ENCODE assay signal across 8 cellular contexts in genomic region chr1:157196670-157197456, GRCh38. TPM values are rescaled to one million over a fixed set of nuclear protein-coding genes. Genes with fewer than 3 reads are reported as not detected.
DNase-seq lines count a peak whose midpoint lies in the region; ATAC-seq, FAIRE-seq and TF ChIP-seq lines count a peak whose summit lies in the region.
"Not testable (repeated sequence)": the region's sequence is repeated elsewhere in the genome, so short reads cannot be mapped to it uniquely, and the experiment has no call there.

No MANE protein-coding gene starts in this region.

- not testable (repeated sequence) for H3K27me3 ChIP-seq in transverse colon

- WGBS in transverse colon (ENCODE audit: low coverage in 1 of 2), 2 donors, result 39 to 40% methylated on average over 3 to 11 of the region's 11 CpGs

- not testable (repeated sequence) for H3K4me3 ChIP-seq in HEK293 (ENCODE audit: low read depth, low read length); transverse colon

- not testable (repeated sequence) for H3K27ac ChIP-seq in HEK293 (ENCODE audit: extremely low read depth, low read depth, low read length); transverse colon

- CTCF ChIA-PET in HEK293 (lab: Yijun Ruan, JAX) (interaction anchor here (0.6 to 3.1 kb wide), 23 partner anchors 8 to 926 kb away, joined by 3 to 26 read pairs (median 4); no protein-coding TSS in a partner anchor), MCF 10A (lab: Yijun Ruan, JAX) (interaction anchor here (0.5 to 9.5 kb wide), 34 partner anchors 10 to 1517 kb away, joined by 3 to 75 read pairs (median 4); no protein-coding TSS in a partner anchor)

- not testable (repeated sequence) for H3K9me3 ChIP-seq in HEK293 (ENCODE audit: control insufficient read depth, insufficient read depth, low read depth, low read length); transverse colon

- TF ChIP-seq POLR2A in transverse colon (IDR thresholded peaks at IDR 0.05), result not testable (repeated sequence)

- H3K4me1 ChIP-seq in HEK293 (ENCODE audit: control insufficient read depth, insufficient read depth, low read length); transverse colon: not testable (repeated sequence)

- FAIRE-seq in D721Med (lab: Jason Lieb, UNC), result not testable (repeated sequence)

- ATAC-seq in Right ventricle myocardium superior (ENCODE audit: poor library complexity), result peak; percentile 64

- H3K4me3 Mint-ChIP-seq in MCF 10A (ENCODE audit: unreplicated experiment); mesothelial cell of epicardium: not testable (repeated sequence)

- intact Hi-C loops in MCF 10A (cut with micrococcal nuclease) (loop anchor here (10.0 kb wide), 1 partner anchor 118 kb away; no protein-coding TSS in a partner anchor), transverse colon (cut with DNase I; ENCODE audit: low total_unique reads) (loop anchor here (10.0 kb wide), 1 partner anchor 298 kb away; no protein-coding TSS in a partner anchor)
- intact Hi-C loops in Right ventricle myocardium superior (cut with DNase I), result not testable (repeated sequence)

- peaks cover 29% of the 10 kb centered on the region for H3K27me3 Mint-ChIP-seq in MCF 10A (ENCODE audit: insufficient read depth, unreplicated experiment)
- H3K27me3 Mint-ChIP-seq in mesothelial cell of epicardium (ENCODE audit: low read depth), result not testable (repeated sequence)

- not testable (repeated sequence) for H3K36me3 Mint-ChIP-seq in MCF 10A (ENCODE audit: insufficient read depth, unreplicated experiment); mesothelial cell of epicardium

- TF ChIP-seq CTCF in D721Med (IDR thresholded peaks at IDR 0.05; ENCODE audit: insufficient read depth, missing control alignments) (peak; percentile 20), HEK293 (tag by site-specific recombination; IDR thresholded peaks at IDR 0.05) (peak; percentile 54), MCF 10A (IDR thresholded peaks at IDR 0.05; ENCODE audit: unreplicated experiment) (peak; percentile 29), mesothelial cell of epicardium (IDR thresholded peaks at IDR 0.05; ENCODE audit: unreplicated experiment) (peak; percentile 52), transverse colon (IDR thresholded peaks at IDR 0.05) (peak; percentile 20 to 65 (median 35))

- in situ Hi-C loops in transverse colon (cut with MboI; ENCODE audit: low pct_ligation_motif_present in 1 of 4, low pct_unique_long_range_greater_than_20kb in 1 of 4, low sequenced_read_pairs in 3 of 4), result loop anchor here in 2 of 4 donors (10.0 kb wide), 1 partner anchor 298 kb away; no protein-coding TSS in a partner anchor

- H3K9me3 Mint-ChIP-seq in MCF 10A (ENCODE audit: unreplicated experiment); mesothelial cell of epicardium: not testable (repeated sequence)

- H3K4me1 Mint-ChIP-seq in MCF 10A (ENCODE audit: insufficient read depth, unreplicated experiment), result not testable (repeated sequence)
- peaks cover 14% of the 10 kb centered on the region for H3K4me1 Mint-ChIP-seq in mesothelial cell of epicardium

- BruUV-seq in MCF 10A (replicated peaks; lab: Mats Ljungman, UMichigan), result not testable (repeated sequence)

- not testable (repeated sequence) for H3K36me3 ChIP-seq in HEK293 (ENCODE audit: control insufficient read depth in 2 of 2, insufficient read depth in 1 of 2, low read length in 2 of 2); transverse colon

- DNase-seq in D721Med (ENCODE audit: insufficient read length, low spot score); Right ventricle myocardium superior; mesothelial cell of epicardium (ENCODE audit: low spot score in 2 of 2, unreplicated experiment in 2 of 2); transverse colon: not testable (repeated sequence)
- DNase-seq in NCI-H2107 (lab: John Stamatoyannopoulos, UW), result peak; percentile 29
- DNase-seq in SHP77 (lab: John Stamatoyannopoulos, UW), result peak; percentile 27 to 29
- DNase-seq in MCF 10A (ENCODE audit: unreplicated experiment), result peak; percentile 39

- H3K27ac Mint-ChIP-seq in MCF 10A (ENCODE audit: low read depth, unreplicated experiment); mesothelial cell of epicardium: not testable (repeated sequence)

- TF ChIP-seq EP300 in transverse colon (IDR thresholded peaks at IDR 0.05; ENCODE audit: low read depth), result not testable (repeated sequence)

- POLR2A ChIA-PET in HEK293 (lab: Yijun Ruan, JAX); MCF 10A (lab: Yijun Ruan, JAX): not testable (repeated sequence)

TF ChIP-seq in HEK293, 187 proteins besides CTCF, POLR2A, EP300 and RAD21:
- TF ChIP-seq ZNF654 (tag by site-specific recombination; IDR thresholded peaks at IDR 0.05; ENCODE audit: low read depth) (peak; percentile 79), IKZF3 (tag by site-specific recombination; IDR thresholded peaks at IDR 0.05) (peak; percentile 76), SCRT2 (tag by site-specific recombination; IDR thresholded peaks at IDR 0.05) (0 out of 2 replicates have a peak, but pooled peaks have one; percentile 40)

RNA-seq across cellular contexts. Expression of gene ETV3, which starts 58.7 kb away (rescaled TPM):
- total RNA-seq in MCF 10A (2022), result 28.6 and 35.0 TPM in 2 replicates
- 16.4 TPM for total RNA-seq in Right ventricle myocardium superior
- 57.8 to 61.7 TPM (median 60.6 TPM) in 3 replicates for total RNA-seq in mesothelial cell of epicardium
- total RNA-seq in transverse colon, result 10 to 100 TPM in 3 of 4 donors, 1 to 10 TPM in 1; 3.4 to 28.1 (median 18.1) TPM
